Comparison of ENCODE assay signal across 20 cellular contexts in genomic region chr7:30575910-30576309, GRCh38.
"Had no signal": no experiment of that assay in that cellular context is flagged by ENCODE, and none has a peak within 500 bp of the region (broad histone marks: within the 10 kb centered on the region; RNA-seq: fewer than 3 reads in every experiment).

No MANE protein-coding gene starts in this region.

- H3K4me3 ChIP-seq: esophagus muscularis mucosa, gastrocnemius medialis, left lung, lower lobe of right lung, neural progenitor cell, pancreas, smooth muscle cell had no signal

- H3K27me3 ChIP-seq: esophagus muscularis mucosa, gastrocnemius medialis, left lung, neural progenitor cell, pancreas had no signal

- H3K4me1 Mint-ChIP-seq: memory B cell, neural progenitor cell had no signal

- H3K27me3 Mint-ChIP-seq: memory B cell; natural killer cell treated with Interleukin-12 subunit alpha and Interleukin-12 subunit beta and Interleukin-15 and Interleukin-18, amount 100 ng/mL, for 72 hours; progenitor cell of endocrine pancreas had no signal

- H3K9me3 ChIP-seq: esophagus muscularis mucosa, gastrocnemius medialis, lower lobe of right lung, pancreas had no signal

- H2AFZ ChIP-seq: neural progenitor cell had no signal

- H3K4me1 ChIP-seq: esophagus muscularis mucosa, left lung, lower lobe of right lung, neural progenitor cell, pancreas had no signal

- FAIRE-seq: endometrium, pancreas had no signal

- H3K4me3 Mint-ChIP-seq: memory B cell; natural killer cell treated with Interleukin-12 subunit alpha and Interleukin-12 subunit beta and Interleukin-15 and Interleukin-18, amount 100 ng/mL, for 72 hours; neural progenitor cell had no signal

- H3K27ac ChIP-seq: epithelial cell of prostate, esophagus muscularis mucosa, gastrocnemius medialis, left lung, lower lobe of right lung, neural progenitor cell, pancreas had no signal

- H3K9me3 Mint-ChIP-seq: natural killer cell treated with Interleukin-12 subunit alpha and Interleukin-12 subunit beta and Interleukin-15 and Interleukin-18, amount 100 ng/mL, for 72 hours had no signal

- H3K4me2 ChIP-seq: neural progenitor cell, smooth muscle cell had no signal

- DNase-seq: effector memory CD4-positive, alpha-beta T cell; gastrocnemius medialis; islet precursor cell; left lung; lower lobe of right lung; midbrain; nucleus accumbens; pancreas; right cardiac atrium; stimulated activated CD4-positive, alpha-beta T cell treated with anti-CD3 and anti-CD28 coated beads, Interleukin-2, amount 100 ng/mL, for 48 hours; stimulated activated naive CD4-positive, alpha-beta T cell treated with Interleukin-2 at 50 U/mL for 16 hours; trophoblast cell had no signal

- ATAC-seq: gastrocnemius medialis; left lung; lower lobe of right lung; natural killer cell treated with Interleukin-12 subunit alpha and Interleukin-12 subunit beta and Interleukin-15 and Interleukin-18, amount 100 ng/mL, for 72 hours; pancreas; right cardiac atrium had no signal

- H3K27ac Mint-ChIP-seq: memory B cell; natural killer cell treated with Interleukin-12 subunit alpha and Interleukin-12 subunit beta and Interleukin-15 and Interleukin-18, amount 100 ng/mL, for 72 hours; neural progenitor cell; progenitor cell of endocrine pancreas had no signal
